8 cellular contexts compared by ENCODE assay signal in the genomic region with DNA sequence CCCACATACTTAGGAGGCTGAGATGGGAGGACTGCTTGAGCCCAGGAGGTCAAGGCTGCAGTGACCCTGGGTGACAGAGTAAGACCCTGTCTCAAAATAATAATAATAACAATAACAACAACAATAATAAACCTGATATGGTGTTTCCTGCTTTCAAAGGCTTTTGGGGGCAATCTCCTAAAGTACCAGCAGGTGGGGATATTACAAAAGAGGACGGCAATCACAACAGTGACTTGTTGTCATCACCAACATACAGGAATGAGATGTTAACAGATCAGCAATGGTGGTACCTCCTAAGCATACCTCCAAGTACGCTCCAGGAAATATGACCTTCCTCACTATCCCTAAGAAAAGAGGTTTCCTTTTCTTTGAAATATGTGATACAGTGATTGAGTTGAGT.
DNase-seq lines count a peak whose midpoint lies in the region; ATAC-seq, FAIRE-seq and TF ChIP-seq lines count a peak whose summit lies in the region.

No MANE protein-coding gene starts in this region.

- POLR2A ChIA-PET in RWPE1 (lab: Yijun Ruan, JAX; ENCODE audit: low non-redundant PET), result no interaction called here

- no peaks in the 10 kb centered on the region for H3K27me3 ChIP-seq in transverse colon

- H3K27ac ChIP-seq in RWPE1, result no peak overlapping the region
- no peak overlapping the region for H3K27ac ChIP-seq in transverse colon

- in situ Hi-C loops in transverse colon (cut with MboI; ENCODE audit: low pct_ligation_motif_present in 1 of 4, low pct_unique_long_range_greater_than_20kb in 1 of 4, low sequenced_read_pairs in 3 of 4), result no loop called here

- no peak for TF ChIP-seq POLR2A in transverse colon (IDR thresholded peaks at IDR 0.05)

- intact Hi-C loops in transverse colon (cut with DNase I; ENCODE audit: low total_unique reads), result no loop called here

- H3K4me1 ChIP-seq in transverse colon, result no peaks in the 10 kb centered on the region

- peak; percentile 86 for ATAC-seq in GM19043 (IDR thresholded peaks at IDR 0.05; ENCODE audit: low read depth, unreplicated experiment)
- ATAC-seq in HG03378 (IDR thresholded peaks at IDR 0.05; ENCODE audit: unreplicated experiment), result peak; percentile 82

- peak; percentile 46 for TF ChIP-seq CTCF in RWPE1 (conservative IDR thresholded peaks at IDR 0.05; ENCODE audit: low read depth)
- TF ChIP-seq CTCF in transverse colon (IDR thresholded peaks at IDR 0.05), result peak in 3 of 5 experiments; percentile 21 to 39 (median 26)

- H3K4me3 ChIP-seq in transverse colon, result no peak overlapping the region

- no peak for FAIRE-seq in frontal cortex (lab: Jason Lieb, UNC)

- TF ChIP-seq EP300 in transverse colon (IDR thresholded peaks at IDR 0.05; ENCODE audit: low read depth), result no peak

- 26 to 43% methylated on average over 1 to 2 of the region's 2 CpGs for WGBS in transverse colon (ENCODE audit: low coverage in 1 of 2), 2 donors

- H3K36me3 ChIP-seq in transverse colon, result no peaks in the 10 kb centered on the region

- CTCF ChIA-PET in RWPE1 (lab: Yijun Ruan, JAX), result no interaction called here

- peak; percentile 73 for DNase-seq in DMS 273 (lab: John Stamatoyannopoulos, UW; ENCODE audit: unreplicated experiment)
- DNase-seq in RWPE1 (ENCODE audit: low spot score), result peak; percentile 62
- peak; percentile 5 to 26 for DNase-seq in frontal cortex (ENCODE audit: low spot score in 2 of 2)
- DNase-seq in transverse colon, result no peak
- no peak for DNase-seq in activated gamma-delta T cell (lab: John Stamatoyannopoulos, UW)
- no peak for DNase-seq in NCI-H226

- no peaks in the 10 kb centered on the region for H3K9me3 ChIP-seq in transverse colon

Comparison
In these comparisons a context has a peak if more than half of its experiments do, and no peak if none do; other contexts are left out.
1. DNase-seq: peak in DMS 273 (single experiment), RWPE1 (single experiment) and frontal cortex (2 of 2); none in transverse colon (single experiment), activated gamma-delta T cell (single experiment) and NCI-H226 (single experiment).